In genomic region chr5:77086611-77087483, GRCh38 we compare ENCODE assay signal across 8 cellular contexts. TPM values are rescaled to one million over a fixed set of nuclear protein-coding genes. Genes with fewer than 3 reads are reported as not detected.
A peak's percentile ranks its signal among the peaks of the same experiment; 100 is the strongest.
DNase-seq lines count a peak whose midpoint lies in the region; ATAC-seq, FAIRE-seq and TF ChIP-seq lines count a peak whose summit lies in the region.

Gene ZBED3 (minus strand): TSS chr5:77087285. CDS start chr5:77077878, 9,407 bp downstream.

- peak; percentile 66 for ATAC-seq in GM19351 (IDR thresholded peaks at IDR 0.05; ENCODE audit: unreplicated experiment)

- FAIRE-seq in endothelial cell of umbilical vein (lab: Jason Lieb, UNC): peak; percentile 82

- peak within 1 kb of the TSS; percentile 91 for H3K4me3 Mint-ChIP-seq in mesothelial cell of epicardium

- DNase-seq in C1 segment of cervical spinal cord (lab: John Stamatoyannopoulos, UW) (peak in 13 of 14 donors; percentile 49 to 85 (median 78)), HS-5 (ENCODE audit: low read depth) (peak; percentile 48), NOMO-1 treated with dmso at 0.1 percent for 144 hours (lab: John Stamatoyannopoulos, UW; ENCODE audit: unreplicated experiment) (peak; percentile 42), activated T-cell treated with anti-CD3 and anti-CD28 coated beads for 1 hour (ENCODE audit: low read depth) (peak; percentile 37), endothelial cell of umbilical vein (ENCODE audit: low read depth, low spot score) (peak; percentile 83), mesothelial cell of epicardium (ENCODE audit: low spot score in 2 of 2, unreplicated experiment in 2 of 2) (peak; percentile 32 to 70)
- peak; percentile 69 for DNase-seq in stimulated activated CD8-positive, alpha-beta memory T cell treated with anti-CD3 and anti-CD28 coated beads, Interleukin-4, amount 100 ng/mL, for 48 hours

- peaks cover 11% of the 10 kb centered on the region for H3K9me3 Mint-ChIP-seq in mesothelial cell of epicardium

- peak within 1 kb of the TSS; percentile 94 for H2AFZ ChIP-seq in endothelial cell of umbilical vein (ENCODE audit: low read depth, low read length)

- H3K9ac ChIP-seq in endothelial cell of umbilical vein (replicated peaks; ENCODE audit: extremely low read depth, insufficient read depth, low read length): peak within 1 kb of the TSS; percentile 89

- H3K9me1 ChIP-seq in endothelial cell of umbilical vein (replicated peaks; ENCODE audit: control insufficient read depth, extremely low read depth, insufficient read depth, low read length): no peaks in the 10 kb centered on the region

- H3K4me1 Mint-ChIP-seq in mesothelial cell of epicardium: peaks cover 31% of the 10 kb centered on the region

- CTCF ChIA-PET in endothelial cell of umbilical vein (lab: Charles Lee): interaction anchor here (1.0 to 3.5 kb wide), 7 partner anchors 9 to 296 kb away, joined by 3 to 82 read pairs (median 3); partner anchors contain the start of gene AGGF1

- peaks cover 16% of the 10 kb centered on the region for H3K4me1 ChIP-seq in endothelial cell of umbilical vein (ENCODE audit: control insufficient read depth, extremely low read depth, insufficient read depth, low read length)

- peaks cover 30% of the 10 kb centered on the region for H3K36me3 Mint-ChIP-seq in mesothelial cell of epicardium

- intact Hi-C loops in endothelial cell of umbilical vein (cut with micrococcal nuclease): loop anchor here (1.0 to 5.0 kb wide), 5 partner anchors 10 to 406 kb away; partner anchors contain the start of gene WDR41

- TF ChIP-seq CTCF in endothelial cell of umbilical vein (IDR thresholded peaks at IDR 0.05; ENCODE audit: extremely low read depth in 1 of 2, insufficient read depth in 1 of 2, low read depth in 1 of 2, low read length in 2 of 2) (peak in 1 of 2 donors; percentile 16), mesothelial cell of epicardium (IDR thresholded peaks at IDR 0.05; ENCODE audit: unreplicated experiment) (no peak)

- BruUV-seq in endothelial cell of umbilical vein (replicated peaks; lab: Mats Ljungman, UMichigan): TSS peak; percentile 56

- peak within 1 kb of the TSS; percentile 79 for H3K4me2 ChIP-seq in endothelial cell of umbilical vein (ENCODE audit: insufficient read depth, low read length)

- peak; percentile 43 for TF ChIP-seq POLR2A in endothelial cell of umbilical vein (IDR thresholded peaks at IDR 0.05; ENCODE audit: low read depth, low read length)

- H3K27ac ChIP-seq in endothelial cell of umbilical vein (ENCODE audit: insufficient read depth, low read depth, low read length): peak within 1 kb of the TSS; percentile 82

- H3K27me3 ChIP-seq in endothelial cell of umbilical vein (ENCODE audit: control insufficient read depth in 2 of 2, insufficient read depth in 2 of 2, low read length in 2 of 2): no peaks in the 10 kb centered on the region

- no peaks in the 10 kb centered on the region for H3K79me2 ChIP-seq in endothelial cell of umbilical vein (ENCODE audit: control insufficient read depth, insufficient read depth, low read length)

- no peaks in the 10 kb centered on the region for H3K36me3 ChIP-seq in endothelial cell of umbilical vein (ENCODE audit: control insufficient read depth in 2 of 2, extremely low read depth in 1 of 2, insufficient read depth in 2 of 2, low read length in 2 of 2)

- peak within 1 kb of the TSS; percentile 58 to 86 (median 76) for H3K4me3 ChIP-seq in endothelial cell of umbilical vein (replicated peaks in 1 of 3; ENCODE audit: insufficient read depth in 1 of 3, low read depth in 1 of 3, low read length in 3 of 3)

- H3K9me3 ChIP-seq in endothelial cell of umbilical vein (replicated peaks; ENCODE audit: control insufficient read depth, insufficient read depth, low read length): no peaks in the 10 kb centered on the region

- POLR2A ChIA-PET in endothelial cell of umbilical vein (lab: Charles Lee): interaction anchor here (0.6 to 1.0 kb wide), 2 partner anchors 10 to 379 kb away, joined by 3 to 4 read pairs; no protein-coding TSS in a partner anchor

- H4K20me1 ChIP-seq in endothelial cell of umbilical vein (replicated peaks; ENCODE audit: control insufficient read depth, extremely low read depth, insufficient read depth, low read length): no peaks in the 10 kb centered on the region

- dilution Hi-C loops in endothelial cell of umbilical vein (cut with MboI; ENCODE audit: extremely low pct_ligation_motif_present, low sequenced_read_pairs): no loop called here

- H3K27ac Mint-ChIP-seq in mesothelial cell of epicardium: peak within 1 kb of the TSS; percentile 99

- H3K27me3 Mint-ChIP-seq in mesothelial cell of epicardium (ENCODE audit: low read depth): no peaks in the 10 kb centered on the region

TF ChIP-seq in endothelial cell of umbilical vein, 7 proteins besides CTCF, POLR2A, EP300 and RAD21:
- TF ChIP-seq JUN (IDR thresholded peaks at IDR 0.05; ENCODE audit: borderline replicate concordance, insufficient read depth, insufficient read length, low read depth): no peak
- peak; percentile 54 for TF ChIP-seq MAX (IDR thresholded peaks at IDR 0.05; ENCODE audit: insufficient read depth, insufficient read length)
- no peak for TF ChIP-seq MYC (IDR thresholded peaks at IDR 0.05; ENCODE audit: low read depth, low read length)

RNA-seq across cellular contexts. Expression of gene ZBED3, which starts in this region (rescaled TPM):
- total RNA-seq in endothelial cell of umbilical vein (11.8 and 16.0 TPM in 2 replicates), mesothelial cell of epicardium (25.2 to 26.9 TPM (median 25.8 TPM) in 3 replicates)
- 15.9 and 18.1 TPM in 2 replicates for polyA plus RNA-seq in endothelial cell of umbilical vein
- polyA plus RNA-seq in endothelial cell of umbilical vein (2011; cell fraction: cytosol; rRNA removed): 10.4 and 10.6 TPM in 2 replicates
- 9.0 and 9.5 TPM in 2 replicates for polyA plus RNA-seq in endothelial cell of umbilical vein (2011; cell fraction: nucleus; rRNA removed)
- polyA plus RNA-seq in endothelial cell of umbilical vein (2012): 4.1 and 4.2 TPM in 2 replicates
- 21.0 and 21.7 TPM in 2 replicates for polyA minus RNA-seq in endothelial cell of umbilical vein
- 11.0 TPM for polyA minus RNA-seq in endothelial cell of umbilical vein (2011; cell fraction: cytosol; rRNA and poly(A)+ RNA removed)
- 7.6 and 13.3 TPM in 2 replicates for polyA minus RNA-seq in endothelial cell of umbilical vein (2011; cell fraction: nucleus; rRNA and poly(A)+ RNA removed)

Comparison
In these comparisons a context has a peak if more than half of its experiments do, and no peak if none do; other contexts are left out.
1. Peak in every context shown above with its lines: DNase-seq, ATAC-seq, H3K4me3 ChIP-seq and H3K27ac ChIP-seq.